8 cellular contexts compared by ENCODE assay signal in the genomic region with DNA sequence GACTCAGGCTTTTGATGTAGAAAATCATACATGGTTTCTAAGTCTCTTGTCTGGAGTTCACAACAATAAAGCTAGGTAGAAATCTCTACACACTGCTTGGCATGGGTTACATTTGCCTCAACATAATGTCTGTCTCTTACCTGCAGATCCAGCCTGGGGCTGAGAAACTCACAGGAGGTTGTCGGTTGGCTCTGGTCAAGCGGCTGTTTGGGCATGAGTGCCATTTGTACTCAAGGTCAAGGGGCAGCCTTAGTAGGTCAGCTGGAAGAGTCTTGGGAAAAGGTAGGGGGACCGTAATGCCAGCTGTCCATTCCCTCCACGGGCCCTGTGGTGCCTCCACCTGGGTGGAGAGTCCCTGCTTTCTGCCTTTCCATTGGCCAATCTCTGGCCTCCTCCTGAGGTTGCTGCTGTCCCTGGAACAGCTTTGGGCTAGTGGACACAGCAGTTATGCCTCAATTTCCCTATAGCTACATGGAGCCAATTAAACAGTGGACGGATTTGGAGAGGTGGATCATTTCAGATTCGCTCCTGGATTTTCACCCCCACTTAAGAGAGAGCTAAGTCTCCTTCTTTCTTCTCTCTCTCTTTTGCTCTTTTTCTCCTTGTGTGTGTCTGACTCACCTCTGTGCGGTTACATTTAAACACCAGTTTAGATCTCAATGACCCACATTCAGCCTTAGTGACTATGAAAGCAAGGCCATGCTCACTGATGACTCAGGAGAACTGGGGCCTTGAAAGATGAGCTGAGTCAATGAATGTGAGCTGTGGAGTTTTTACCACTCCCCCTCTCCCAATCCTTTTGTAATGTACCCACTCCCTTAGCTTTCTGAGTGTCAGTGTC.
DNase-seq lines count a peak whose midpoint lies in the region; ATAC-seq and TF ChIP-seq lines count a peak whose summit lies in the region.

No MANE protein-coding gene starts in this region.

- peaks cover 59% of the 10 kb centered on the region for H3K4me1 Mint-ChIP-seq in stimulated activated effector memory CD8-positive, alpha-beta T cell treated with anti-CD3 and anti-CD28 coated beads, Interleukin-12 subunit alpha, Interleukin-12 subunit beta, amount 100 ng/mL, for 72 hours

- peak; percentile 97 for DNase-seq in ACHN
- peak; percentile 98 for DNase-seq in HS-5 (ENCODE audit: low read depth)
- DNase-seq in activated T-cell treated with anti-CD3 and anti-CD28 coated beads, Interleukin-2, amount 50 U/mL, for 48 hours = peak; percentile 53 to 57
- peak; percentile 98 for DNase-seq in glomerular visceral epithelial cell (ENCODE audit: extremely low spot score)
- peak in 1 of 2 donors; percentile 65 for DNase-seq in stimulated activated effector memory CD8-positive, alpha-beta T cell treated with anti-CD3 and anti-CD28 coated beads, Interleukin-12 subunit alpha, Interleukin-12 subunit beta, amount 100 ng/mL, for 72 hours (ENCODE audit: low spot score in 2 of 2)
- no peak for DNase-seq in HEK293T (ENCODE audit: extremely low spot score)
- DNase-seq in NCI-H2227 (lab: John Stamatoyannopoulos, UW; ENCODE audit: unreplicated experiment) = no peak
- no peak for DNase-seq in DMS114 treated with DMSO at 0.1 percent for 48 hours (lab: John Stamatoyannopoulos, UW; ENCODE audit: unreplicated experiment)

- ATAC-seq in stimulated activated effector memory CD8-positive, alpha-beta T cell treated with anti-CD3 and anti-CD28 coated beads, Interleukin-12 subunit alpha, Interleukin-12 subunit beta, amount 100 ng/mL, for 72 hours = peak; percentile 99

- H3K4me3 Mint-ChIP-seq in stimulated activated effector memory CD8-positive, alpha-beta T cell treated with anti-CD3 and anti-CD28 coated beads, Interleukin-12 subunit alpha, Interleukin-12 subunit beta, amount 100 ng/mL, for 72 hours = peak overlapping the region; percentile 48

- POLR2A ChIA-PET in HEK293T (lab: Yijun Ruan, JAX) = interaction anchor here (0.6 to 1.1 kb wide), 4 partner anchors 24 to 199 kb away, joined by 3 to 4 read pairs (median 3); a partner anchor contains a TSS

- in situ Hi-C loops in ACHN (cut with HindIII; ENCODE audit: low pct_ligation_motif_present, low pct_unique_long_range_greater_than_20kb, low sequenced_read_pairs) = no loop called here

- CTCF ChIA-PET in HEK293T (lab: Yijun Ruan, JAX) = interaction anchor here (0.7 kb wide), 1 partner anchor 19 kb away, joined by 3 read pairs; no protein-coding TSS in a partner anchor

- peak overlapping the region; percentile 92 for H3K27ac Mint-ChIP-seq in stimulated activated effector memory CD8-positive, alpha-beta T cell treated with anti-CD3 and anti-CD28 coated beads, Interleukin-12 subunit alpha, Interleukin-12 subunit beta, amount 100 ng/mL, for 72 hours

- no peaks in the 10 kb centered on the region for H3K9me3 Mint-ChIP-seq in stimulated activated effector memory CD8-positive, alpha-beta T cell treated with anti-CD3 and anti-CD28 coated beads, Interleukin-12 subunit alpha, Interleukin-12 subunit beta, amount 100 ng/mL, for 72 hours

- peaks cover 9% of the 10 kb centered on the region for H3K36me3 Mint-ChIP-seq in stimulated activated effector memory CD8-positive, alpha-beta T cell treated with anti-CD3 and anti-CD28 coated beads, Interleukin-12 subunit alpha, Interleukin-12 subunit beta, amount 100 ng/mL, for 72 hours

TF ChIP-seq in HEK293T, 16 proteins besides CTCF, POLR2A, EP300 and RAD21:
- no peak for TF ChIP-seq LEF1 (IDR thresholded peaks at IDR 0.05; ENCODE audit: borderline replicate concordance)
- TF ChIP-seq, protein P1, sequence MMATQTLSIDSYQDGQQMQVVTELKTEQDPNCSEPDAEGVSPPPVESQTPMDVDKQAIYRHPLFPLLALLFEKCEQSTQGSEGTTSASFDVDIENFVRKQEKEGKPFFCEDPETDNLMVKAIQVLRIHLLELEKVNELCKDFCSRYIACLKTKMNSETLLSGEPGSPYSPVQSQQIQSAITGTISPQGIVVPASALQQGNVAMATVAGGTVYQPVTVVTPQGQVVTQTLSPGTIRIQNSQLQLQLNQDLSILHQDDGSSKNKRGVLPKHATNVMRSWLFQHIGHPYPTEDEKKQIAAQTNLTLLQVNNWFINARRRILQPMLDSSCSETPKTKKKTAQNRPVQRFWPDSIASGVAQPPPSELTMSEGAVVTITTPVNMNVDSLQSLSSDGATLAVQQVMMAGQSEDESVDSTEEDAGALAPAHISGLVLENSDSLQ (IDR thresholded peaks at IDR 0.05) = no peak
- no peak for TF ChIP-seq SUZ12 (IDR thresholded peaks at IDR 0.05)
- no peak for TF ChIP-seq FOXA1 (IDR thresholded peaks at IDR 0.05)
- no peak for TF ChIP-seq HDGF (IDR thresholded peaks at IDR 0.05; ENCODE audit: borderline replicate concordance)
- TF ChIP-seq CTBP1 (IDR thresholded peaks at IDR 0.05; ENCODE audit: borderline replicate concordance) = no peak
- no peak for TF ChIP-seq L3MBTL2 (conservative IDR thresholded peaks at IDR 0.05)
- no peak for TF ChIP-seq BHLHE40 (IDR thresholded peaks at IDR 0.05; ENCODE audit: borderline replicate concordance)
- TF ChIP-seq ARNT (IDR thresholded peaks at IDR 0.05) = no peak
- no peak for TF ChIP-seq FOXK2 (IDR thresholded peaks at IDR 0.05)
- no peak for TF ChIP-seq ZNF384 (IDR thresholded peaks at IDR 0.05)
- no peak for TF ChIP-seq ELF4 (IDR thresholded peaks at IDR 0.05)
- TF ChIP-seq FOXM1 (IDR thresholded peaks at IDR 0.05; ENCODE audit: borderline replicate concordance) = no peak
- no peak for TF ChIP-seq TARDBP (IDR thresholded peaks at IDR 0.05)
- TF ChIP-seq NFRKB (IDR thresholded peaks at IDR 0.05) = no peak
- TF ChIP-seq SP1 (IDR thresholded peaks at IDR 0.05) = no peak

Comparison
In these comparisons a context has a peak if more than half of its experiments do, and no peak if none do; other contexts are left out.
1. DNase-seq: peak in ACHN (single experiment), HS-5 (single experiment), activated T-cell treated with anti-CD3 and anti-CD28 coated beads, Interleukin-2, amount 50 U/mL, for 48 hours (2 of 2) and glomerular visceral epithelial cell (single experiment); none in HEK293T (single experiment), NCI-H2227 (single experiment) and DMS114 treated with DMSO at 0.1 percent for 48 hours (single experiment).